9 cellular contexts compared by ENCODE assay signal in genomic region chr3:173993299-173993698, GRCh38.
DNase-seq lines count a peak whose midpoint lies in the region; ATAC-seq, FAIRE-seq and TF ChIP-seq lines count a peak whose summit lies in the region.
"Had no signal": no experiment of that assay in that cellular context is flagged by ENCODE, and none has a peak within 500 bp of the region (broad histone marks: within the 10 kb centered on the region; RNA-seq: fewer than 3 reads in every experiment).

No MANE protein-coding gene starts in this region.

- H3K9me3 Mint-ChIP-seq in glutamatergic neuron (ENCODE audit: unreplicated experiment): no peaks in the 10 kb centered on the region

- H3K27me3 Mint-ChIP-seq in glutamatergic neuron (ENCODE audit: unreplicated experiment): no peaks in the 10 kb centered on the region

- DNase-seq in AML-193 (lab: John Stamatoyannopoulos, UW) (peak; percentile 9 to 38), HCEC 1CT (peak; percentile 64), RWPE2 (ENCODE audit: low spot score) (no peak), glutamatergic neuron (no peak), GDM1 (lab: John Stamatoyannopoulos, UW) (no peak), DMS153 treated with DMSO at 0.1 percent for 48 hours (lab: John Stamatoyannopoulos, UW; ENCODE audit: unreplicated experiment) (no peak), mucosa of gallbladder (ENCODE audit: low spot score) (no peak), GM12891 (ENCODE audit: insufficient read length, low spot score) (no peak)

- H3K9me3 ChIP-seq in RWPE2 (ENCODE audit: severe bottlenecking): no peaks in the 10 kb centered on the region
- H3K9me3 ChIP-seq: SJSA1 had no signal

- FAIRE-seq in GM12891 (lab: Jason Lieb, UNC): no peak

- peak; percentile 46 for TF ChIP-seq CTCF in RWPE2 (IDR thresholded peaks at IDR 0.05; ENCODE audit: poor library complexity, severe bottlenecking)
- peak; percentile 29 for TF ChIP-seq CTCF in glutamatergic neuron (IDR thresholded peaks at IDR 0.05; ENCODE audit: partially characterized antibody, unreplicated experiment)

- H3K4me1 ChIP-seq in RWPE2 (ENCODE audit: insufficient read depth, poor library complexity, severe bottlenecking): no peaks in the 10 kb centered on the region
- H3K4me1 ChIP-seq: SJSA1 had no signal

- no peak for ATAC-seq in RWPE2 (ENCODE audit: low read depth)

- H3K27ac Mint-ChIP-seq in glutamatergic neuron (ENCODE audit: unreplicated experiment): peak overlapping the region; percentile 66

- peaks cover 6% of the 10 kb centered on the region for H3K4me1 Mint-ChIP-seq in glutamatergic neuron (ENCODE audit: low read depth, unreplicated experiment)

- H3K27me3 ChIP-seq in RWPE2 (ENCODE audit: insufficient read depth, poor library complexity, severe bottlenecking): no peaks in the 10 kb centered on the region
- H3K27me3 ChIP-seq: SJSA1 had no signal

- no peak overlapping the region for H3K4me3 ChIP-seq in RWPE2 (ENCODE audit: severe bottlenecking)
- H3K4me3 ChIP-seq: SJSA1 had no signal

- no peak overlapping the region for H3K4me3 Mint-ChIP-seq in glutamatergic neuron (ENCODE audit: unreplicated experiment)

- TF ChIP-seq POLR2A in GM12891 (IDR thresholded peaks at IDR 0.05; ENCODE audit: low read depth, low read length): no peak

- no peak overlapping the region for H3K27ac ChIP-seq in RWPE2 (ENCODE audit: poor library complexity, severe bottlenecking)
- H3K27ac ChIP-seq: SJSA1 had no signal

- no peaks in the 10 kb centered on the region for H3K36me3 Mint-ChIP-seq in glutamatergic neuron (ENCODE audit: unreplicated experiment)

- no peaks in the 10 kb centered on the region for H3K36me3 ChIP-seq in RWPE2 (ENCODE audit: low read depth)
- H3K36me3 ChIP-seq: SJSA1 had no signal

TF ChIP-seq in GM12891, 5 proteins besides CTCF, POLR2A, EP300 and RAD21:
- TF ChIP-seq POLR2AphosphoS5 (IDR thresholded peaks at IDR 0.05; ENCODE audit: low read depth, low read length) (no peak), TAF1 (IDR thresholded peaks at IDR 0.05; ENCODE audit: low read depth, low read length) (no peak), POU2F2 (IDR thresholded peaks at IDR 0.05; ENCODE audit: low read depth, low read length) (no peak), SPI1 (IDR thresholded peaks at IDR 0.05; ENCODE audit: low read depth, low read length) (no peak), PAX5 (IDR thresholded peaks at IDR 0.05; ENCODE audit: insufficient read depth, low read length, severe bottlenecking) (no peak)

Comparison
In these comparisons a context has a peak if more than half of its experiments do, and no peak if none do; other contexts are left out.
1. DNase-seq: peak in AML-193 (2 of 2) and HCEC 1CT (single experiment); none in RWPE2 (single experiment), glutamatergic neuron (single experiment), GDM1 (single experiment), DMS153 treated with DMSO at 0.1 percent for 48 hours (single experiment), mucosa of gallbladder (single experiment) and GM12891 (single experiment).